14 cellular contexts compared by ENCODE assay signal in genomic region chr10:63200416-63200815, GRCh38.
"Had no signal": no experiment of that assay in that cellular context is flagged by ENCODE, and none has a peak within 500 bp of the region (broad histone marks: within the 10 kb centered on the region; RNA-seq: fewer than 3 reads in every experiment).

No MANE protein-coding gene starts in this region.

- H3K27me3 Mint-ChIP-seq: activated CD4-positive, alpha-beta memory T cell treated with anti-CD3 and anti-CD28 coated beads for 36 hours; activated naive CD8-positive, alpha-beta T cell treated with anti-CD3 and anti-CD28 coated beads, Interleukin-2, amount 10 ng/mL, durations not matched to agents 7 days and 5 days; stimulated activated naive CD8-positive, alpha-beta T cell treated with anti-CD3 and anti-CD28 coated beads, Interleukin-15, Interleukin-2, amounts not matched to agents 100 ng/mL and 50 ng/mL, for 24 hours; T-helper 17 cell had no signal

- H3K27me3 ChIP-seq: colonic mucosa, gastrocnemius medialis, upper lobe of left lung had no signal

- H3K4me3 Mint-ChIP-seq: activated CD4-positive, alpha-beta memory T cell treated with anti-CD3 and anti-CD28 coated beads for 36 hours; activated naive CD8-positive, alpha-beta T cell treated with anti-CD3 and anti-CD28 coated beads, Interleukin-2, amount 10 ng/mL, durations not matched to agents 7 days and 5 days; activated T-cell treated with anti-CD3 and anti-CD28 coated beads, Interleukin-2, amount 50 U/mL, for 72 hours; stimulated activated naive CD8-positive, alpha-beta T cell treated with anti-CD3 and anti-CD28 coated beads, Interleukin-15, Interleukin-2, amounts not matched to agents 100 ng/mL and 50 ng/mL, for 24 hours; T-helper 17 cell had no signal

- H3K4me1 ChIP-seq: colonic mucosa had no signal

- H3K36me3 ChIP-seq: colonic mucosa had no signal

- H3K27ac Mint-ChIP-seq: activated CD4-positive, alpha-beta memory T cell treated with anti-CD3 and anti-CD28 coated beads for 36 hours; activated naive CD8-positive, alpha-beta T cell treated with anti-CD3 and anti-CD28 coated beads, Interleukin-2, amount 10 ng/mL, durations not matched to agents 7 days and 5 days; activated T-cell treated with anti-CD3 and anti-CD28 coated beads, Interleukin-2, amount 50 U/mL, for 72 hours; stimulated activated naive CD8-positive, alpha-beta T cell treated with anti-CD3 and anti-CD28 coated beads, Interleukin-15, Interleukin-2, amounts not matched to agents 100 ng/mL and 50 ng/mL, for 24 hours had no signal

- H3K4me3 ChIP-seq: colonic mucosa, gastrocnemius medialis, upper lobe of left lung had no signal

- DNase-seq: activated CD4-positive, alpha-beta memory T cell treated with anti-CD3 and anti-CD28 coated beads for 36 hours; activated naive CD8-positive, alpha-beta T cell treated with anti-CD3 and anti-CD28 coated beads, Interleukin-2, amount 10 ng/mL, durations not matched to agents 7 days and 5 days; activated T-cell treated with anti-CD3 and anti-CD28 coated beads, Interleukin-2, amount 50 U/mL, for 72 hours; anterior cingulate cortex; colonic mucosa; gastrocnemius medialis; kidney; retina; stimulated activated CD4-positive, alpha-beta T cell treated with anti-CD3 and anti-CD28 coated beads, Interleukin-15, amount 100 ng/mL, for 24 hours; stimulated activated CD4-positive, alpha-beta T cell treated with anti-CD3 and anti-CD28 coated beads, Interleukin-4, amount 100 ng/mL, for 24 hours; T-helper 17 cell; upper lobe of left lung had no signal

- H3K9me3 Mint-ChIP-seq: activated CD4-positive, alpha-beta memory T cell treated with anti-CD3 and anti-CD28 coated beads for 36 hours; activated naive CD8-positive, alpha-beta T cell treated with anti-CD3 and anti-CD28 coated beads, Interleukin-2, amount 10 ng/mL, durations not matched to agents 7 days and 5 days; activated T-cell treated with anti-CD3 and anti-CD28 coated beads, Interleukin-2, amount 50 U/mL, for 72 hours; stimulated activated naive CD8-positive, alpha-beta T cell treated with anti-CD3 and anti-CD28 coated beads, Interleukin-15, Interleukin-2, amounts not matched to agents 100 ng/mL and 50 ng/mL, for 24 hours had no signal

- H3K27ac ChIP-seq: colonic mucosa, gastrocnemius medialis, upper lobe of left lung had no signal

- ATAC-seq: activated CD4-positive, CD25-positive, alpha-beta regulatory T cell treated with anti-CD3 and anti-CD28 coated beads, Interleukin-2, amount 50 U/mL, for 24 hours; activated T-cell treated with anti-CD3 and anti-CD28 coated beads, Interleukin-2, amount 50 U/mL, for 72 hours; gastrocnemius medialis; T-helper 17 cell had no signal

- H3K9me3 ChIP-seq: colonic mucosa, gastrocnemius medialis, upper lobe of left lung had no signal
